ENCODE assay signal across 21 cellular contexts in the genomic region with DNA sequence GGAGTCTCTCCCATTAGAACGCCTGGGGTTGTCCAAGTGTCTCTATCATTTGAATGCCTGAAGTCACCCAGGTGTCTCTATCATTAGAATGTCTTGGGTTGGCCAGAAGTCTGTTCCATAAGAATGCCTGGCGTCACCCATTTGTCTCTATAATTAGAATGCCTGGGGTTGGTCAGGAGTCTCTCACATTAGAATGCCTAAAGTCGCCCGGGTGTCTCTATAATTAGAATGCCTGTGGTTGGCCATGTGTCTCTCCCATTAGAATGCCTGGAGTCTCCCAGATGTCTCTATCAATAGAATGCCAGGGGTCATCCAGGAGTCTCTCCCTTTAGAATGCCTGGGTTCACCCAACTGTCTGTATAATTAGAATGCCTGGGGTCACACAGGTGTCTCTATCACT.
"Had no signal": no experiment of that assay in that cellular context is flagged by ENCODE, and none has a peak within 500 bp of the region (broad histone marks: within the 10 kb centered on the region; RNA-seq: fewer than 3 reads in every experiment).

No MANE protein-coding gene starts in this region.

- H3K27me3 ChIP-seq: hepatocyte, sigmoid colon, upper lobe of right lung had no signal

- H3K36me3 ChIP-seq: esophagus squamous epithelium, sigmoid colon, stomach, tibial artery, upper lobe of right lung had no signal

- H3K27ac Mint-ChIP-seq: activated naive CD8-positive, alpha-beta T cell; dendritic cell treated with granulocyte-macrophage colony-stimulating factor and Interleukin-4, amounts not matched to agents 40 ng/mL and 50 ng/mL, for 4 days; nephron; stimulated activated naive B cell treated with anti-CD40 and anti-IgM and Interleukin-4, amounts not matched to agents 10 μg/mL and 1 μg/mL and 100 μg/mL, for 72 hours had no signal

- DNase-seq: activated CD4-positive, alpha-beta T cell treated with anti-CD3 and anti-CD28 coated beads for 4 hours; activated CD4-positive, alpha-beta T cell treated with anti-CD3 and anti-CD28 coated beads, Interleukin-2, amount 50 U/mL, for 4 hours; activated effector memory CD4-positive, alpha-beta T cell treated with Interleukin-2 at 50 U/mL for 16 hours; activated naive CD4-positive, alpha-beta T cell treated with Interleukin-2 at 50 U/mL for 16 hours; anterior cingulate cortex; esophagus squamous epithelium; foreskin melanocyte; left cardiac atrium; posterior cingulate gyrus; sigmoid colon; stimulated activated CD4-positive, alpha-beta T cell treated with anti-CD3 and anti-CD28 coated beads, Interleukin-1b, Interleukin-23, amount 100 ng/mL, for 48 hours; stimulated activated naive B cell treated with anti-CD40 and anti-IgM and Interleukin-4, amounts not matched to agents 10 μg/mL and 1 μg/mL and 100 μg/mL, for 72 hours; stomach had no signal

- H3K36me3 Mint-ChIP-seq: activated naive CD8-positive, alpha-beta T cell; stimulated activated naive B cell treated with anti-CD40 and anti-IgM and Interleukin-4, amounts not matched to agents 10 μg/mL and 1 μg/mL and 100 μg/mL, for 72 hours had no signal

- H3K79me2 ChIP-seq: hepatocyte had no signal

- H3K4me2 ChIP-seq: hepatocyte, smooth muscle cell had no signal

- ATAC-seq: stimulated activated naive B cell treated with anti-CD40 and anti-IgM and Interleukin-4, amounts not matched to agents 10 μg/mL and 1 μg/mL and 100 μg/mL, for 72 hours; upper lobe of right lung had no signal

- H3K4me3 ChIP-seq: esophagus squamous epithelium, hepatocyte, sigmoid colon, smooth muscle cell, stomach, tibial artery, upper lobe of right lung had no signal

- H3K4me1 ChIP-seq: esophagus squamous epithelium, sigmoid colon, stomach, tibial artery, upper lobe of right lung had no signal

- H3K4me1 Mint-ChIP-seq: nephron; stimulated activated naive B cell treated with anti-CD40 and anti-IgM and Interleukin-4, amounts not matched to agents 10 μg/mL and 1 μg/mL and 100 μg/mL, for 72 hours had no signal

- H2AFZ ChIP-seq: hepatocyte had no signal

- H3K4me3 Mint-ChIP-seq: activated naive CD8-positive, alpha-beta T cell; dendritic cell treated with granulocyte-macrophage colony-stimulating factor and Interleukin-4, amounts not matched to agents 40 ng/mL and 50 ng/mL, for 4 days; nephron; stimulated activated naive B cell treated with anti-CD40 and anti-IgM and Interleukin-4, amounts not matched to agents 10 μg/mL and 1 μg/mL and 100 μg/mL, for 72 hours had no signal

- H3K27ac ChIP-seq: esophagus squamous epithelium, hepatocyte, sigmoid colon, stomach, tibial artery, upper lobe of right lung, VCaP had no signal

- H3K9me3 ChIP-seq: esophagus squamous epithelium, sigmoid colon, upper lobe of right lung had no signal
